12 cellular contexts compared by ENCODE assay signal in genomic region chr17:45308016-45308365, GRCh38. TPM values are rescaled to one million over a fixed set of nuclear protein-coding genes. Genes with fewer than 3 reads are reported as not detected.
DNase-seq lines count a peak whose midpoint lies in the region; ATAC-seq, FAIRE-seq and TF ChIP-seq lines count a peak whose summit lies in the region.
"Had no signal": no experiment of that assay in that cellular context is flagged by ENCODE, and none has a peak within 500 bp of the region (broad histone marks: within the 10 kb centered on the region; RNA-seq: fewer than 3 reads in every experiment).

No MANE protein-coding gene starts in this region.

- TF ChIP-seq CTCF in kidney (IDR thresholded peaks at IDR 0.05; ENCODE audit: borderline replicate concordance, extremely low read depth, insufficient read depth) = no peak

- H3K27me3 Mint-ChIP-seq in T-helper 1 cell treated with Interleukin-12 subunit alpha and Interleukin-12 subunit beta and Interleukin-4 antibody, amounts not matched to agents 30 μg/mL and 1 μg/mL, for 36 hours (ENCODE audit: low read depth) = no peaks in the 10 kb centered on the region
- no peaks in the 10 kb centered on the region for H3K27me3 Mint-ChIP-seq in activated T-helper 17 cell treated with anti-CD3 and anti-CD28 coated beads, Interleukin-2, amount 50 U/mL, for 72 hours
- no peaks in the 10 kb centered on the region for H3K27me3 Mint-ChIP-seq in stimulated activated naive CD8-positive, alpha-beta T cell treated with anti-CD3 and anti-CD28 coated beads, Interleukin-15, amount 100 ng/mL, for 72 hours

- no peaks in the 10 kb centered on the region for H3K9me3 Mint-ChIP-seq in T-helper 1 cell treated with Interleukin-12 subunit alpha and Interleukin-12 subunit beta and Interleukin-4 antibody, amounts not matched to agents 30 μg/mL and 1 μg/mL, for 36 hours
- no peaks in the 10 kb centered on the region for H3K9me3 Mint-ChIP-seq in activated T-helper 17 cell treated with anti-CD3 and anti-CD28 coated beads, Interleukin-2, amount 50 U/mL, for 72 hours
- no peaks in the 10 kb centered on the region for H3K9me3 Mint-ChIP-seq in stimulated activated naive CD8-positive, alpha-beta T cell treated with anti-CD3 and anti-CD28 coated beads, Interleukin-15, amount 100 ng/mL, for 72 hours

- H3K27ac Mint-ChIP-seq in T-helper 1 cell treated with Interleukin-12 subunit alpha and Interleukin-12 subunit beta and Interleukin-4 antibody, amounts not matched to agents 30 μg/mL and 1 μg/mL, for 36 hours = peak overlapping the region; percentile 90
- peak overlapping the region; percentile 98 for H3K27ac Mint-ChIP-seq in activated T-helper 17 cell treated with anti-CD3 and anti-CD28 coated beads, Interleukin-2, amount 50 U/mL, for 72 hours
- H3K27ac Mint-ChIP-seq in stimulated activated naive CD8-positive, alpha-beta T cell treated with anti-CD3 and anti-CD28 coated beads, Interleukin-15, amount 100 ng/mL, for 72 hours = peak overlapping the region; percentile 92 to 96

- FAIRE-seq in kidney (lab: Jason Lieb, UNC) = no peak
- FAIRE-seq: A204.1 had no signal

- peak overlapping the region; percentile 48 to 66 for H3K27ac ChIP-seq in kidney (ENCODE audit: low read depth in 2 of 2, low read length in 2 of 2)

- DNase-seq in T-helper 1 cell (no peak), kidney (no peak), kidney glomerular epithelial cell (lab: John Stamatoyannopoulos, UW) (no peak), GM19238 (ENCODE audit: insufficient read length, low spot score) (no peak)
- no peak for DNase-seq in stimulated activated naive CD8-positive, alpha-beta T cell treated with anti-CD3 and anti-CD28 coated beads, Interleukin-15, amount 100 ng/mL, for 72 hours
- DNase-seq: NCI-H748 treated with DMSO at 0.1 percent for 48 hours had no signal

- peaks cover 44% of the 10 kb centered on the region for H3K36me3 Mint-ChIP-seq in T-helper 1 cell treated with Interleukin-12 subunit alpha and Interleukin-12 subunit beta and Interleukin-4 antibody, amounts not matched to agents 30 μg/mL and 1 μg/mL, for 36 hours (ENCODE audit: low read depth)
- peaks cover 96% of the 10 kb centered on the region for H3K36me3 Mint-ChIP-seq in activated T-helper 17 cell treated with anti-CD3 and anti-CD28 coated beads, Interleukin-2, amount 50 U/mL, for 72 hours (ENCODE audit: low read depth)

- H3K4me3 Mint-ChIP-seq in T-helper 1 cell treated with Interleukin-12 subunit alpha and Interleukin-12 subunit beta and Interleukin-4 antibody, amounts not matched to agents 30 μg/mL and 1 μg/mL, for 36 hours = peak overlapping the region; percentile 60
- H3K4me3 Mint-ChIP-seq in activated T-helper 17 cell treated with anti-CD3 and anti-CD28 coated beads, Interleukin-2, amount 50 U/mL, for 72 hours = peak overlapping the region; percentile 93
- peak overlapping the region; percentile 57 to 80 for H3K4me3 Mint-ChIP-seq in stimulated activated naive CD8-positive, alpha-beta T cell treated with anti-CD3 and anti-CD28 coated beads, Interleukin-15, amount 100 ng/mL, for 72 hours

- peaks cover 40% of the 10 kb centered on the region in 2 donors for H3K4me1 ChIP-seq in kidney (ENCODE audit: control insufficient read depth in 1 of 2, insufficient read depth in 1 of 2, low read depth in 1 of 2, low read length in 2 of 2)

- no peaks in the 10 kb centered on the region for H3K9me3 ChIP-seq in kidney (ENCODE audit: control insufficient read depth in 1 of 2, low read length in 2 of 2)
- H3K9me3 ChIP-seq: mucosa of descending colon had no signal

- H3K9ac ChIP-seq in kidney (ENCODE audit: low read length in 2 of 2) = no peak overlapping the region

- no peak overlapping the region for H3K4me3 ChIP-seq in kidney (ENCODE audit: low read length in 2 of 2)
- H3K4me3 ChIP-seq: mucosa of descending colon had no signal

- no peak for ATAC-seq in activated T-helper 17 cell treated with anti-CD3 and anti-CD28 coated beads, Interleukin-2, amount 50 U/mL, for 72 hours (replicated peaks)
- no peak for ATAC-seq in stimulated activated naive CD8-positive, alpha-beta T cell treated with anti-CD3 and anti-CD28 coated beads, Interleukin-15, amount 100 ng/mL, for 72 hours
- ATAC-seq in HG03457 (IDR thresholded peaks at IDR 0.05; ENCODE audit: unreplicated experiment) = no peak
- ATAC-seq: mucosa of descending colon had no signal

- H3K36me3 ChIP-seq in kidney (ENCODE audit: control insufficient read depth in 1 of 2, insufficient read depth in 2 of 2, low read length in 2 of 2) = no peaks in the 10 kb centered on the region

- intact Hi-C loops in kidney (cut with DNase I) = no loop called here

- peaks cover 69% of the 10 kb centered on the region for H3K4me1 Mint-ChIP-seq in T-helper 1 cell treated with Interleukin-12 subunit alpha and Interleukin-12 subunit beta and Interleukin-4 antibody, amounts not matched to agents 30 μg/mL and 1 μg/mL, for 36 hours (ENCODE audit: low read depth)
- H3K4me1 Mint-ChIP-seq in activated T-helper 17 cell treated with anti-CD3 and anti-CD28 coated beads, Interleukin-2, amount 50 U/mL, for 72 hours = peaks cover 49% of the 10 kb centered on the region
- H3K4me1 Mint-ChIP-seq in stimulated activated naive CD8-positive, alpha-beta T cell treated with anti-CD3 and anti-CD28 coated beads, Interleukin-15, amount 100 ng/mL, for 72 hours = peaks cover 96% of the 10 kb centered on the region

RNA-seq across cellular contexts. Expression of gene MAP3K14, which starts 8.8 kb away (rescaled TPM):
- total RNA-seq in activated T-helper 17 cell treated with anti-CD3 and anti-CD28 coated beads, Interleukin-2, amount 50 U/mL, for 72 hours = 10 to 100 TPM; 36.3 to 49.5 TPM
- total RNA-seq in kidney = 24.5 TPM
- 7.6 TPM for polyA plus RNA-seq in kidney (ENCODE audit: insufficient read depth, low read depth, low replicate concordance)

RNA-seq across cellular contexts. Expression of gene SPATA32, which starts 46.1 kb away (rescaled TPM):
- under 1 TPM; 0.13 to 0.32 TPM for total RNA-seq in activated T-helper 17 cell treated with anti-CD3 and anti-CD28 coated beads, Interleukin-2, amount 50 U/mL, for 72 hours
- total RNA-seq in kidney = not detected
- not detected for polyA plus RNA-seq in kidney (ENCODE audit: insufficient read depth, low read depth, low replicate concordance)
- total RNA-seq: HT-29 had no signal
